Comparison of ENCODE assay signal across 16 cellular contexts in genomic region chr19:46031781-46032596, GRCh38. TPM values are rescaled to one million over a fixed set of nuclear protein-coding genes. Genes with fewer than 3 reads are reported as not detected.
DNase-seq lines count a peak whose midpoint lies in the region; ATAC-seq and TF ChIP-seq lines count a peak whose summit lies in the region.
"Had no signal": no experiment of that assay in that cellular context is flagged by ENCODE, and none has a peak within 500 bp of the region (broad histone marks: within the 10 kb centered on the region; RNA-seq: fewer than 3 reads in every experiment).

No MANE protein-coding gene starts in this region.

- H2BK5ac ChIP-seq in neuronal stem cell (ENCODE audit: low read length): peak overlapping the region; percentile 44

- peak overlapping the region; percentile 91 for H3K18ac ChIP-seq in neuronal stem cell (ENCODE audit: low read length)

- H3K4me1 ChIP-seq in SJCRH30 (peaks cover 37% of the 10 kb centered on the region), neuronal stem cell (ENCODE audit: control insufficient read depth in 2 of 2, insufficient read depth in 1 of 2, low read depth in 1 of 2, low read length in 2 of 2) (peaks cover 8 to 10% of the 10 kb centered on the region in 2 donors)
- H3K4me1 ChIP-seq: A549, BE2C had no signal

- peak overlapping the region; percentile 89 for H3K27ac Mint-ChIP-seq in type B pancreatic cell
- H3K27ac Mint-ChIP-seq: CD4-positive, alpha-beta memory T cell had no signal

- no peak overlapping the region for H2AFZ ChIP-seq in neuronal stem cell (ENCODE audit: low read length)
- H2AFZ ChIP-seq: GM23248 had no signal

- peak overlapping the region; percentile 56 for H4K8ac ChIP-seq in neuronal stem cell (ENCODE audit: low read depth, low read length)

- no peak overlapping the region for H3K27ac ChIP-seq in SJCRH30
- H3K27ac ChIP-seq in neuronal stem cell (replicated peaks; ENCODE audit: low read length): no peak overlapping the region
- H3K27ac ChIP-seq: C4-2B, GM23248 had no signal

- H3K4me1 Mint-ChIP-seq in type B pancreatic cell (ENCODE audit: unreplicated experiment): peaks cover 18% of the 10 kb centered on the region

- peak overlapping the region; percentile 55 for H3K23ac ChIP-seq in neuronal stem cell (ENCODE audit: low read depth, low read length, poor library complexity)

- H4K91ac ChIP-seq in neuronal stem cell (ENCODE audit: low read depth, low read length, poor library complexity): peak overlapping the region; percentile 95

- no peaks in the 10 kb centered on the region for H3K36me3 ChIP-seq in SJCRH30
- peaks cover 0 to 2% of the 10 kb centered on the region in 2 donors for H3K36me3 ChIP-seq in neuronal stem cell (replicated peaks in 1 of 2; ENCODE audit: control insufficient read depth in 2 of 2, insufficient read depth in 2 of 2, low read length in 2 of 2)
- H3K36me3 ChIP-seq: BE2C had no signal

- H3K14ac ChIP-seq in neuronal stem cell (ENCODE audit: low read length): no peak overlapping the region

- peak overlapping the region; percentile 91 for H2BK120ac ChIP-seq in neuronal stem cell (ENCODE audit: low read depth, low read length)

- peak overlapping the region; percentile 100 for H2BK12ac ChIP-seq in neuronal stem cell (ENCODE audit: low read length)

- no peak overlapping the region for H3K4me3 Mint-ChIP-seq in type B pancreatic cell
- H3K4me3 Mint-ChIP-seq: CD4-positive, alpha-beta memory T cell had no signal

- peaks cover 1% of the 10 kb centered on the region for H3K79me1 ChIP-seq in neuronal stem cell (ENCODE audit: low read depth, low read length)

- H3K4me2 ChIP-seq in neuronal stem cell (ENCODE audit: insufficient read depth, low read length, poor library complexity, severe bottlenecking): no peak overlapping the region
- H3K4me2 ChIP-seq: A549 had no signal

- TF ChIP-seq CTCF in type B pancreatic cell (conservative IDR thresholded peaks at IDR 0.05): no peak

- H3K9me3 Mint-ChIP-seq in type B pancreatic cell: no peaks in the 10 kb centered on the region

- H3K4me3 ChIP-seq in SJCRH30 (no peak overlapping the region), neuronal stem cell (ENCODE audit: low read length in 2 of 2) (no peak overlapping the region)
- H3K4me3 ChIP-seq: A549, GM23248 had no signal

- no peaks in the 10 kb centered on the region for H3K27me3 Mint-ChIP-seq in type B pancreatic cell

- peak overlapping the region; percentile 90 for H2BK15ac ChIP-seq in neuronal stem cell (ENCODE audit: low read length)

- no peak for ATAC-seq in GM19463 (IDR thresholded peaks at IDR 0.05; ENCODE audit: unreplicated experiment)
- ATAC-seq: A549, HCT116 had no signal

- no peaks in the 10 kb centered on the region for H3K9me3 ChIP-seq in SJCRH30 (replicated peaks)
- peaks cover 4 to 6% of the 10 kb centered on the region in 2 donors for H3K9me3 ChIP-seq in neuronal stem cell (replicated peaks in 1 of 2; ENCODE audit: control insufficient read depth in 2 of 2, insufficient read depth in 1 of 2, low read depth in 1 of 2, low read length in 2 of 2)
- H3K9me3 ChIP-seq: A549, BE2C had no signal

- WGBS in neuronal stem cell (ENCODE audit: extremely low coverage in 2 of 2, insufficient read length in 2 of 2, insufficient replicate concordance in 1 of 2), 2 donors: no CpG with 5 or more reads among the region's 5 CpGs

- peak overlapping the region; percentile 37 for H3K4ac ChIP-seq in neuronal stem cell (ENCODE audit: low read length)

- H3K27me3 ChIP-seq in SJCRH30 (no peaks in the 10 kb centered on the region), neuronal stem cell (ENCODE audit: control insufficient read depth in 3 of 3, insufficient read depth in 3 of 3, low read depth in 1 of 3, low read length in 3 of 3) (no peaks in the 10 kb centered on the region)

- peak overlapping the region; percentile 16 for H3K9ac ChIP-seq in neuronal stem cell (ENCODE audit: low read depth, low read length, poor library complexity)
- H3K9ac ChIP-seq: GM23248 had no signal

- peak; percentile 44 to 79 for DNase-seq in SJCRH30
- DNase-seq in mesenteric fat pad (ENCODE audit: low spot score): peak; percentile 69
- no peak for DNase-seq in neuronal stem cell (ENCODE audit: low spot score)
- no peak for DNase-seq in type B pancreatic cell (ENCODE audit: extremely low spot score, unreplicated experiment)
- no peak for DNase-seq in activated CD4-positive, CD25-positive, alpha-beta regulatory T cell (lab: John Stamatoyannopoulos, UW)
- no peak for DNase-seq in NCI-H526 (lab: John Stamatoyannopoulos, UW)
- DNase-seq: BE2C; CD4-positive, alpha-beta memory T cell; DMS53; GF-D8; GM23248 had no signal

- peak overlapping the region; percentile 99 for H2AK5ac ChIP-seq in neuronal stem cell (ENCODE audit: low read depth, low read length)

- peaks cover 4% of the 10 kb centered on the region for H3K36me3 Mint-ChIP-seq in type B pancreatic cell
- H3K36me3 Mint-ChIP-seq: CD4-positive, alpha-beta memory T cell had no signal

RNA-seq across cellular contexts. Expression of gene IGFL4, which starts 8.8 kb away (rescaled TPM):
- total RNA-seq in SJCRH30 (2014; rRNA removed; shearing (Covaris generic)): not detected in 2 replicates
- total RNA-seq in mesenteric fat pad: not detected
- polyA plus RNA-seq in neuronal stem cell (2013, experiment 1 of 2): 0.61 TPM
- 0.73 TPM for polyA plus RNA-seq in neuronal stem cell (2013, experiment 2 of 2)
- total RNA-seq in type B pancreatic cell (ENCODE audit: low replicate concordance): 1.3 and 3.3 TPM in 2 replicates
- total RNA-seq: CD4-positive, alpha-beta memory T cell; GM23248 had no signal
- polyA plus RNA-seq: AG04450; CD4-positive, alpha-beta memory T cell; GM23248 had no signal

RNA-seq across cellular contexts. Expression of gene PGLYRP1, which starts 9.1 kb away (rescaled TPM):
- total RNA-seq in SJCRH30 (2014; rRNA removed; shearing (Covaris generic)): not detected in 2 replicates
- total RNA-seq in mesenteric fat pad: 1.6 TPM
- not detected for polyA plus RNA-seq in neuronal stem cell (2013, experiment 1 of 2)
- 0.06 TPM for polyA plus RNA-seq in neuronal stem cell (2013, experiment 2 of 2)
- not detected in 2 replicates for total RNA-seq in type B pancreatic cell (ENCODE audit: low replicate concordance)
- total RNA-seq: CD4-positive, alpha-beta memory T cell; GM23248 had no signal
- polyA plus RNA-seq: A549; AG04450; CD4-positive, alpha-beta memory T cell; GM23248 had no signal

RNA-seq across cellular contexts. Expression of gene CCDC61, which starts 36.7 kb away (rescaled TPM):
- 3.0 and 4.0 TPM in 2 replicates for total RNA-seq in SJCRH30 (2014; rRNA removed; shearing (Covaris generic))
- 9.8 TPM for total RNA-seq in mesenteric fat pad
- 4.5 TPM for polyA plus RNA-seq in neuronal stem cell (2013, experiment 1 of 2)
- polyA plus RNA-seq in neuronal stem cell (2013, experiment 2 of 2): 5.1 TPM
- total RNA-seq in type B pancreatic cell (ENCODE audit: low replicate concordance): 16.9 and 19.4 TPM in 2 replicates

RNA-seq across cellular contexts. Expression of gene NOVA2, which starts 58.3 kb away (rescaled TPM):
- 0.02 TPM in 1 of 2 replicates, not detected in the other for total RNA-seq in SJCRH30 (2014; rRNA removed; shearing (Covaris generic))
- 15.4 TPM for total RNA-seq in mesenteric fat pad
- polyA plus RNA-seq in neuronal stem cell (2013, experiment 1 of 2): 12.8 TPM
- 13.4 TPM for polyA plus RNA-seq in neuronal stem cell (2013, experiment 2 of 2)
- total RNA-seq in type B pancreatic cell (ENCODE audit: low replicate concordance): 0.17 and 5.0 TPM in 2 replicates
- total RNA-seq: CD4-positive, alpha-beta memory T cell; GM23248 had no signal
- polyA plus RNA-seq: CD4-positive, alpha-beta memory T cell; GM23248 had no signal

Comparison
In these comparisons a context has a peak if more than half of its experiments do, and no peak if none do; other contexts are left out.
1. DNase-seq: peak in SJCRH30 (2 of 2) and mesenteric fat pad (single experiment); none in neuronal stem cell (single experiment), type B pancreatic cell (single experiment), activated CD4-positive, CD25-positive, alpha-beta regulatory T cell (0 of 4) and NCI-H526 (0 of 2).